ENCODE assay signal across 17 cellular contexts in genomic region chr2:131115752-131116151, GRCh38.
"Had no signal": no experiment of that assay in that cellular context is flagged by ENCODE, and none has a peak within 500 bp of the region (broad histone marks: within the 10 kb centered on the region; RNA-seq: fewer than 3 reads in every experiment).

No MANE protein-coding gene starts in this region.

- H3K4me1 ChIP-seq: testis had no signal

- H3K4me3 ChIP-seq: gastroesophageal sphincter, left ventricle myocardium inferior, sigmoid colon, SK-N-MC, testis, upper lobe of right lung had no signal

- H3K27me3 ChIP-seq: gastroesophageal sphincter, sigmoid colon, testis, upper lobe of right lung had no signal

- H3K9me3 ChIP-seq: gastroesophageal sphincter, left ventricle myocardium inferior, sigmoid colon, testis, upper lobe of right lung had no signal

- FAIRE-seq: kidney, TTC549 had no signal

- H3K27me3 Mint-ChIP-seq: activated B cell treated with CpG ODN at 0.5 μM for 24 hours; effector memory CD8-positive, alpha-beta T cell; memory B cell had no signal

- ATAC-seq: effector memory CD8-positive, alpha-beta T cell; gastroesophageal sphincter; upper lobe of right lung had no signal

- H3K9me3 Mint-ChIP-seq: effector memory CD8-positive, alpha-beta T cell had no signal

- H3K27ac Mint-ChIP-seq: activated B cell treated with CpG ODN at 0.5 μM for 24 hours, memory B cell, nephron progenitor cell had no signal

- H3K27ac ChIP-seq: gastroesophageal sphincter, left ventricle myocardium inferior, sigmoid colon, SK-N-MC, testis, upper lobe of right lung had no signal

- H3K36me3 ChIP-seq: left ventricle myocardium inferior, upper lobe of right lung had no signal

- DNase-seq: activated B cell treated with CpG ODN at 0.5 μM for 24 hours; activated gamma-delta T cell; activated T-cell treated with anti-CD3 and anti-CD28 coated beads for 4 hours; cortex of kidney; effector memory CD8-positive, alpha-beta T cell; kidney; left ventricle myocardium inferior; nephron progenitor cell; sigmoid colon; stimulated activated CD4-positive, alpha-beta T cell treated with anti-CD3 and anti-CD28 coated beads, Interleukin-12 subunit alpha, Interleukin-12 subunit beta, amount 100 ng/mL, for 4 hours; stimulated activated naive CD4-positive, alpha-beta T cell; testis; upper lobe of right lung had no signal

- H3K4me3 Mint-ChIP-seq: activated B cell treated with CpG ODN at 0.5 μM for 24 hours; effector memory CD8-positive, alpha-beta T cell; memory B cell; nephron progenitor cell had no signal
